In genomic region chr3:14397940-14398800, GRCh38 we compare ENCODE assay signal across 1 cellular context.
TF ChIP-seq lines count a peak whose summit lies in the region.

No MANE protein-coding gene starts in this region.

TF ChIP-seq in HEK293, 187 proteins besides CTCF, POLR2A, EP300 and RAD21 (continued from another document):
- no peak for TF ChIP-seq ATF2 (tag by site-specific recombination; IDR thresholded peaks at IDR 0.05; ENCODE audit: low read depth)
- no peak for TF ChIP-seq ZNF266 (tag by site-specific recombination; IDR thresholded peaks at IDR 0.05; ENCODE audit: low read depth)
- peak; percentile 90 for TF ChIP-seq REST (tag by site-specific recombination; IDR thresholded peaks at IDR 0.05)
- no peak for TF ChIP-seq TSHZ1 (tag by site-specific recombination; IDR thresholded peaks at IDR 0.05; ENCODE audit: borderline replicate concordance)
TF ChIP-seq in HEK293: peak in this region for 5.
